In the genomic region with DNA sequence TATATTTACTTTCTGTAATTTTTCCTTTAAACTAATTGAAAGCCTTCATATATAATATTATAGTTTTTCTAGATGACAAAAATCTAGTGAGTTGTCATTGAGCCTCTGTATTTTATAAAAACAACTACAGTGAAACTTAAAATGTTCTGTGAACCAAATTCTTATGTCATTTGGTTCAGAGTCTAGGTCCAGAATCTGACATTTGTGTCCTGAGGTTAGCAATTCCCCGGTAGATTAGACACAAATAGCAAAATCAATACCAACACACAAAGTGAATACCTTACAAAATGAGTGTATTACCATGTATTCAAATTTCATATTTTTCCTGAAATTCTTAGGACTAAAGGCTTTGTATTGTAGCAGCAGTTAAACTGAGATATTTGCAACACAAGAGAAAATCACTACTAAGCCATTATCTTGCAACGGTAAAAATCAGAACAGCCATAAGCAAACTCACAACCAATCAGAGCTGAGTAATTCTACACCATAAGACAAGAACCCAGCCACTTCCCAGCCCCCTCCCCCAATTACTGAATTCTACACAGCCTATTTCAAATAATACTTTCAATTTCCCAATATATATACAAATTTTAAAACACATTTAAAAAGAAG, we compare ENCODE assay signal across 30 cellular contexts.
"Had no signal": no experiment of that assay in that cellular context is flagged by ENCODE, and none has a peak within 500 bp of the region (broad histone marks: within the 10 kb centered on the region; RNA-seq: fewer than 3 reads in every experiment).

No MANE protein-coding gene starts in this region.

- H3K27ac ChIP-seq: brain microvascular endothelial cell, parathyroid adenoma, psoas muscle, spleen, suprapubic skin, tibial artery, upper lobe of right lung, WERI-Rb-1 had no signal

- H3K9ac ChIP-seq: parathyroid adenoma had no signal

- FAIRE-seq: astrocyte, endothelial cell of umbilical vein, islet of Langerhans had no signal

- H3K4me1 Mint-ChIP-seq: activated CD4-positive, alpha-beta memory T cell treated with anti-CD3 and anti-CD28 coated beads, Interleukin-2, amount 10 ng/mL, durations not matched to agents 7 days and 5 days; activated CD4-positive, alpha-beta T cell treated with anti-CD3 and anti-CD28 coated beads, Interleukin-2, amount 10 ng/mL, durations not matched to agents 24 days and 14 days; activated naive CD4-positive, alpha-beta T cell treated with anti-CD3 and anti-CD28 coated beads, Interleukin-2, amount 10 ng/mL, durations not matched to agents 7 days and 5 days; activated naive CD8-positive, alpha-beta T cell treated with anti-CD3 and anti-CD28 coated beads, Interleukin-2, amount 10 ng/mL, durations not matched to agents 7 days and 5 days; naive B cell had no signal

- DNase-seq: activated CD4-positive, alpha-beta memory T cell treated with anti-CD3 and anti-CD28 coated beads, Interleukin-2, amount 10 ng/mL, durations not matched to agents 7 days and 5 days; activated CD4-positive, alpha-beta T cell treated with anti-CD3 and anti-CD28 coated beads, Interleukin-2, amount 10 ng/mL, durations not matched to agents 24 days and 14 days; activated CD4-positive, CD25-positive, alpha-beta regulatory T cell treated with anti-CD3 and anti-CD28 coated beads, Interleukin-2, amount 50 U/mL, for 72 hours; activated CD8-positive, alpha-beta memory T cell treated with anti-CD3 and anti-CD28 coated beads, Interleukin-2, amount 50 U/mL, for 48 hours; activated gamma-delta T cell; activated naive CD4-positive, alpha-beta T cell treated with anti-CD3 and anti-CD28 coated beads, Interleukin-2, amount 10 ng/mL, durations not matched to agents 7 days and 5 days; activated naive CD8-positive, alpha-beta T cell treated with anti-CD3 and anti-CD28 coated beads, Interleukin-2, amount 10 ng/mL, durations not matched to agents 7 days and 5 days; activated T-cell treated with anti-CD3 and anti-CD28 coated beads, Interleukin-2, amount 50 U/mL, for 24 hours; amniotic stem cell; brain microvascular endothelial cell; central memory CD4-positive, alpha-beta T cell; foreskin fibroblast; head of caudate nucleus; hypothalamus; left ventricle myocardium superior; mammary epithelial cell; naive B cell; psoas muscle; spleen; stimulated activated naive CD4-positive, alpha-beta T cell; T-helper 17 cell; T1000; tibial artery; upper lobe of right lung; WERI-Rb-1 had no signal

- H3K4me1 ChIP-seq: parathyroid adenoma, psoas muscle, spleen, suprapubic skin, tibial artery, upper lobe of right lung had no signal

- H3K9me3 ChIP-seq: psoas muscle, spleen, suprapubic skin, tibial artery, upper lobe of right lung had no signal

- H3K9me3 Mint-ChIP-seq: activated CD4-positive, alpha-beta memory T cell treated with anti-CD3 and anti-CD28 coated beads, Interleukin-2, amount 10 ng/mL, durations not matched to agents 7 days and 5 days; activated CD4-positive, alpha-beta T cell treated with anti-CD3 and anti-CD28 coated beads, Interleukin-2, amount 10 ng/mL, durations not matched to agents 24 days and 14 days; activated naive CD4-positive, alpha-beta T cell treated with anti-CD3 and anti-CD28 coated beads, Interleukin-2, amount 10 ng/mL, durations not matched to agents 7 days and 5 days; activated naive CD8-positive, alpha-beta T cell treated with anti-CD3 and anti-CD28 coated beads, Interleukin-2, amount 10 ng/mL, durations not matched to agents 7 days and 5 days; activated T-cell treated with anti-CD3 and anti-CD28 coated beads, Interleukin-2, amount 50 U/mL, for 24 hours; naive B cell had no signal

- H3K4me3 Mint-ChIP-seq: activated CD4-positive, alpha-beta memory T cell treated with anti-CD3 and anti-CD28 coated beads, Interleukin-2, amount 10 ng/mL, durations not matched to agents 7 days and 5 days; activated CD4-positive, alpha-beta T cell treated with anti-CD3 and anti-CD28 coated beads, Interleukin-2, amount 10 ng/mL, durations not matched to agents 24 days and 14 days; activated naive CD4-positive, alpha-beta T cell treated with anti-CD3 and anti-CD28 coated beads, Interleukin-2, amount 10 ng/mL, durations not matched to agents 7 days and 5 days; activated naive CD8-positive, alpha-beta T cell treated with anti-CD3 and anti-CD28 coated beads, Interleukin-2, amount 10 ng/mL, durations not matched to agents 7 days and 5 days; activated T-cell treated with anti-CD3 and anti-CD28 coated beads, Interleukin-2, amount 50 U/mL, for 24 hours; naive B cell; T-helper 17 cell had no signal

- H3K36me3 ChIP-seq: brain microvascular endothelial cell, suprapubic skin, tibial artery, upper lobe of right lung, WERI-Rb-1 had no signal

- H3K4me3 ChIP-seq: psoas muscle, spleen, suprapubic skin, tibial artery, upper lobe of right lung had no signal

- H3K27me3 ChIP-seq: brain microvascular endothelial cell, spleen, suprapubic skin, tibial artery, upper lobe of right lung had no signal

- ATAC-seq: left ventricle myocardium superior, psoas muscle, T-helper 17 cell, upper lobe of right lung had no signal

- H3K27me3 Mint-ChIP-seq: activated CD4-positive, alpha-beta memory T cell treated with anti-CD3 and anti-CD28 coated beads, Interleukin-2, amount 10 ng/mL, durations not matched to agents 7 days and 5 days; activated CD4-positive, alpha-beta T cell treated with anti-CD3 and anti-CD28 coated beads, Interleukin-2, amount 10 ng/mL, durations not matched to agents 24 days and 14 days; activated naive CD4-positive, alpha-beta T cell treated with anti-CD3 and anti-CD28 coated beads, Interleukin-2, amount 10 ng/mL, durations not matched to agents 7 days and 5 days; activated naive CD8-positive, alpha-beta T cell treated with anti-CD3 and anti-CD28 coated beads, Interleukin-2, amount 10 ng/mL, durations not matched to agents 7 days and 5 days; activated T-cell treated with anti-CD3 and anti-CD28 coated beads, Interleukin-2, amount 50 U/mL, for 24 hours; naive B cell; T-helper 17 cell had no signal

- H3K27ac Mint-ChIP-seq: activated CD4-positive, alpha-beta memory T cell treated with anti-CD3 and anti-CD28 coated beads, Interleukin-2, amount 10 ng/mL, durations not matched to agents 7 days and 5 days; activated CD4-positive, alpha-beta T cell treated with anti-CD3 and anti-CD28 coated beads, Interleukin-2, amount 10 ng/mL, durations not matched to agents 24 days and 14 days; activated naive CD4-positive, alpha-beta T cell treated with anti-CD3 and anti-CD28 coated beads, Interleukin-2, amount 10 ng/mL, durations not matched to agents 7 days and 5 days; activated naive CD8-positive, alpha-beta T cell treated with anti-CD3 and anti-CD28 coated beads, Interleukin-2, amount 10 ng/mL, durations not matched to agents 7 days and 5 days; activated T-cell treated with anti-CD3 and anti-CD28 coated beads, Interleukin-2, amount 50 U/mL, for 24 hours; naive B cell; T-helper 17 cell had no signal

- H3K36me3 Mint-ChIP-seq: activated naive CD4-positive, alpha-beta T cell treated with anti-CD3 and anti-CD28 coated beads, Interleukin-2, amount 10 ng/mL, durations not matched to agents 7 days and 5 days had no signal
